11 cellular contexts compared by ENCODE assay signal in genomic region chr20:1888796-1889463, GRCh38. TPM values are rescaled to one million over a fixed set of nuclear protein-coding genes. Genes with fewer than 3 reads are reported as not detected.
DNase-seq lines count a peak whose midpoint lies in the region; ATAC-seq and TF ChIP-seq lines count a peak whose summit lies in the region.
"Had no signal": no experiment of that assay in that cellular context is flagged by ENCODE, and none has a peak within 500 bp of the region (broad histone marks: within the 10 kb centered on the region; RNA-seq: fewer than 3 reads in every experiment).

No MANE protein-coding gene starts in this region.

- TF ChIP-seq CTCF in fibroblast of the aortic adventitia (IDR thresholded peaks at IDR 0.05; ENCODE audit: insufficient read depth, low read length), result no peak

- ATAC-seq in GM19397 (IDR thresholded peaks at IDR 0.05; ENCODE audit: unreplicated experiment), result no peak
- ATAC-seq in HG03095 (IDR thresholded peaks at IDR 0.05; ENCODE audit: unreplicated experiment), result no peak

- DNase-seq in HuH-7 (ENCODE audit: low spot score) (peak; percentile 95), SIG-M5 treated with dmso at 0.1 percent for 504 hours (lab: John Stamatoyannopoulos, UW; ENCODE audit: unreplicated experiment) (peak; percentile 97), fibroblast of the aortic adventitia (ENCODE audit: low read depth) (peak; percentile 49), renal cortical epithelial cell (ENCODE audit: low read depth) (peak; percentile 65), activated T-cell treated with anti-CD3 and anti-CD28 coated beads for 4 hours (no peak)
- no peak for DNase-seq in activated naive CD4-positive, alpha-beta T cell treated with Interleukin-2 at 50 U/mL for 16 hours
- DNase-seq: activated CD4-positive, alpha-beta T cell treated with anti-CD3 and anti-CD28 coated beads, Interleukin-2, amount 50 U/mL, for 4 hours; HFFc6; NCI-H2081 had no signal

- no peak overlapping the region for H3K4me3 ChIP-seq in fibroblast of the aortic adventitia (ENCODE audit: low read depth, low read length)

RNA-seq across cellular contexts. Expression of gene SIRPA, which starts 6.3 kb away (rescaled TPM):
- total RNA-seq in fibroblast of the aortic adventitia (ENCODE audit: low replicate concordance), result 12.2 and 18.3 TPM in 2 replicates
- 27.8 and 56.9 TPM in 2 replicates for total RNA-seq in renal cortical epithelial cell

Comparison
In these comparisons a context has a peak if more than half of its experiments do, and no peak if none do; other contexts are left out.
1. DNase-seq: peak in HuH-7 (single experiment), SIG-M5 treated with dmso at 0.1 percent for 504 hours (single experiment), fibroblast of the aortic adventitia (single experiment) and renal cortical epithelial cell (single experiment); none in activated T-cell treated with anti-CD3 and anti-CD28 coated beads for 4 hours (single experiment) and activated naive CD4-positive, alpha-beta T cell treated with Interleukin-2 at 50 U/mL for 16 hours (single experiment).